ENCODE assay signal across 8 cellular contexts in the genomic region with DNA sequence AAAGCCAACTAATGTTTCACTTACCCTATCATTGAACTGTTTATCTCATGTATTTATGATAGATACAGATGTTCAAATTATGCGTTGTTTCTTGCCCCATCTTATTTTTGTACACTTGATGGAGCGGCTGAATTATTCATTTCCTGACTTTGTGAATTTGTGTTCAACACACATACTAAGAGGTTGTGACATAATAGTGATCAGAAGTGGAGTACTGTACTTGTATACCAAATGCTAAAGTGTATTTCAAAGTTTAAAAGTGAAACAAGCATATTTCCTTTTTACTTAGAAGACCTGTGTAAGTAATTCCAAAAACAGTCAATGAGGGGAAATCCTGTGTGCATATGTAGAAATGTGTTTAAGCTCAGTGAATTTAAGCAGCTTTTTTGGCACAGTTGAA. TPM values are rescaled to one million over a fixed set of nuclear protein-coding genes. Genes with fewer than 3 reads are reported as not detected.
DNase-seq lines count a peak whose midpoint lies in the region; ATAC-seq and TF ChIP-seq lines count a peak whose summit lies in the region.

No MANE protein-coding gene starts in this region.

- H3K4me3 Mint-ChIP-seq in IgD-negative memory B cell: peak overlapping the region; percentile 97 to 99 (median 98)
- H3K4me3 Mint-ChIP-seq in central memory CD8-positive, alpha-beta T cell: peak overlapping the region; percentile 95

- no peak for DNase-seq in AG04449 (ENCODE audit: low read depth, low spot score)
- no peak for DNase-seq in central memory CD8-positive, alpha-beta T cell (ENCODE audit: low spot score in 2 of 2)
- no peak for DNase-seq in hippocampal formation (lab: John Stamatoyannopoulos, UW)
- no peak for DNase-seq in NCI-H1694 (lab: John Stamatoyannopoulos, UW)
- no peak for DNase-seq in stimulated activated CD4-positive, alpha-beta T cell treated with anti-CD3 and anti-CD28 coated beads, Interleukin-1b, Interleukin-23, amount 100 ng/mL, for 48 hours

- no peak for TF ChIP-seq CTCF in AG04449 (IDR thresholded peaks at IDR 0.05; ENCODE audit: insufficient read depth, low read length, missing control alignments)

- peaks cover 4% of the 10 kb centered on the region for H3K36me3 Mint-ChIP-seq in IgD-negative memory B cell
- H3K36me3 Mint-ChIP-seq in central memory CD8-positive, alpha-beta T cell (ENCODE audit: insufficient read depth): peaks cover 65% of the 10 kb centered on the region

- no peaks in the 10 kb centered on the region for H3K9me3 ChIP-seq in muscle layer of colon (ENCODE audit: low read length)

- no peaks in the 10 kb centered on the region for H3K9me3 Mint-ChIP-seq in IgD-negative memory B cell
- no peaks in the 10 kb centered on the region for H3K9me3 Mint-ChIP-seq in central memory CD8-positive, alpha-beta T cell

- peaks cover 48% of the 10 kb centered on the region for H3K36me3 ChIP-seq in muscle layer of colon (ENCODE audit: insufficient read depth, low read length)

- no peaks in the 10 kb centered on the region for H3K27me3 Mint-ChIP-seq in IgD-negative memory B cell
- H3K27me3 Mint-ChIP-seq in central memory CD8-positive, alpha-beta T cell: no peaks in the 10 kb centered on the region

- CTCF ChIA-PET in AG04449 (lab: Yijun Ruan, JAX): interaction anchor here (1.1 to 4.9 kb wide), 7 partner anchors 33 to 378 kb away, joined by 3 to 42 read pairs (median 5); no protein-coding TSS in a partner anchor

- peak overlapping the region; percentile 96 to 99 (median 97) for H3K27ac Mint-ChIP-seq in IgD-negative memory B cell
- peak overlapping the region; percentile 99 for H3K27ac Mint-ChIP-seq in central memory CD8-positive, alpha-beta T cell (ENCODE audit: low read depth)

- H3K27me3 ChIP-seq in muscle layer of colon (ENCODE audit: control insufficient read depth in 1 of 2, insufficient read depth in 2 of 2, low read length in 2 of 2): no peaks in the 10 kb centered on the region

- peak overlapping the region; percentile 91 for H3K27ac ChIP-seq in muscle layer of colon (ENCODE audit: low read depth, low read length)

- peak overlapping the region; percentile 79 for H3K4me3 ChIP-seq in AG04449 (ENCODE audit: low read depth, low read length)
- peak overlapping the region; percentile 73 to 87 for H3K4me3 ChIP-seq in muscle layer of colon (ENCODE audit: low read depth in 1 of 2, low read length in 2 of 2)

- peaks cover 23% of the 10 kb centered on the region for H3K4me1 ChIP-seq in muscle layer of colon (ENCODE audit: insufficient read depth, low read length)

- peak overlapping the region; percentile 92 for H3K9ac ChIP-seq in muscle layer of colon (ENCODE audit: low read length)

- no peak for ATAC-seq in central memory CD8-positive, alpha-beta T cell (replicated peaks; ENCODE audit: extremely low read depth, poor library complexity, severe bottlenecking)
- ATAC-seq in HG03175 (IDR thresholded peaks at IDR 0.05; ENCODE audit: unreplicated experiment): no peak

- H3K4me1 Mint-ChIP-seq in IgD-negative memory B cell: peaks cover 23 to 51% (median 45%) of the 10 kb centered on the region in 3 donors
- H3K4me1 Mint-ChIP-seq in central memory CD8-positive, alpha-beta T cell: peaks cover 51% of the 10 kb centered on the region

- POLR2A ChIA-PET in AG04449 (lab: Yijun Ruan, JAX): interaction anchor here (0.8 to 1.4 kb wide), 4 partner anchors 13 to 349 kb away, joined by 3 to 6 read pairs (median 4); no protein-coding TSS in a partner anchor

RNA-seq across cellular contexts. Expression of a gene that starts 1.8 kb away (rescaled TPM):
- polyA plus RNA-seq in IgD-negative memory B cell: 10.1 TPM
